Comparison of ENCODE assay signal across 10 cellular contexts in genomic region chr1:54016343-54017282, GRCh38. TPM values are rescaled to one million over a fixed set of nuclear protein-coding genes. Genes with fewer than 3 reads are reported as not detected.
DNase-seq lines count a peak whose midpoint lies in the region; ATAC-seq and TF ChIP-seq lines count a peak whose summit lies in the region.
"Had no signal": no experiment of that assay in that cellular context is flagged by ENCODE, and none has a peak within 500 bp of the region (broad histone marks: within the 10 kb centered on the region; RNA-seq: fewer than 3 reads in every experiment).

No MANE protein-coding gene starts in this region.

- H3K36me3 ChIP-seq in endodermal cell (ENCODE audit: control insufficient read depth, insufficient read depth, low read length) (no peaks in the 10 kb centered on the region), osteoblast (ENCODE audit: insufficient read depth, low read length) (no peaks in the 10 kb centered on the region)

- H3K79me2 ChIP-seq in osteoblast (ENCODE audit: insufficient read depth, low read length) = no peaks in the 10 kb centered on the region

- no peak overlapping the region for H3K4me3 Mint-ChIP-seq in endodermal cell
- H3K4me3 Mint-ChIP-seq: stimulated activated naive B cell treated with anti-CD40 and anti-IgM and Interleukin-4, amounts not matched to agents 10 μg/mL and 1 μg/mL and 100 μg/mL, for 72 hours had no signal

- H3K9me3 ChIP-seq in endodermal cell (ENCODE audit: control insufficient read depth, low read length) (no peaks in the 10 kb centered on the region), osteoblast (ENCODE audit: low read depth, low read length) (no peaks in the 10 kb centered on the region)

- TF ChIP-seq CTCF in endodermal cell (conservative IDR thresholded peaks at IDR 0.05) (no peak), osteoblast (IDR thresholded peaks at IDR 0.05; ENCODE audit: extremely low read depth, low read depth, low read length) (no peak)

- peak; percentile 11 for DNase-seq in GM04503 (ENCODE audit: low read depth)
- peak; percentile 71 for DNase-seq in NCI-H2196 (lab: John Stamatoyannopoulos, UW; ENCODE audit: unreplicated experiment)
- DNase-seq in endodermal cell = peak; percentile 77
- DNase-seq in osteoblast (ENCODE audit: insufficient read length, low spot score, missing footprints) = peak; percentile 82
- DNase-seq in stimulated activated naive CD4-positive, alpha-beta T cell (lab: John Stamatoyannopoulos, UW) = no peak
- DNase-seq in NCI-H1436 (lab: John Stamatoyannopoulos, UW) = no peak
- DNase-seq in stimulated activated CD4-positive, alpha-beta T cell treated with anti-CD3 and anti-CD28 coated beads, Interleukin-1b, Interleukin-23, amount 100 ng/mL, for 48 hours = no peak
- DNase-seq: stimulated activated naive B cell treated with anti-CD40 and anti-IgM and Interleukin-4, amounts not matched to agents 10 μg/mL and 1 μg/mL and 100 μg/mL, for 72 hours had no signal

- peak overlapping the region; percentile 39 for H3K27ac Mint-ChIP-seq in endodermal cell
- H3K27ac Mint-ChIP-seq: stimulated activated naive B cell treated with anti-CD40 and anti-IgM and Interleukin-4, amounts not matched to agents 10 μg/mL and 1 μg/mL and 100 μg/mL, for 72 hours had no signal

- peaks cover 5% of the 10 kb centered on the region for H3K27me3 ChIP-seq in endodermal cell (ENCODE audit: control insufficient read depth, insufficient read depth, low read length, poor library complexity, severe bottlenecking)
- peaks cover 33% of the 10 kb centered on the region for H3K27me3 ChIP-seq in osteoblast (ENCODE audit: insufficient read depth, low read length)

- no peak for ATAC-seq in HG02763 (IDR thresholded peaks at IDR 0.05; ENCODE audit: unreplicated experiment)
- ATAC-seq: GM12878; stimulated activated naive B cell treated with anti-CD40 and anti-IgM and Interleukin-4, amounts not matched to agents 10 μg/mL and 1 μg/mL and 100 μg/mL, for 72 hours had no signal

- H3K4me1 ChIP-seq in endodermal cell (ENCODE audit: control insufficient read depth, insufficient read depth, low read length) (no peaks in the 10 kb centered on the region), osteoblast (ENCODE audit: insufficient read depth, low read length) (no peaks in the 10 kb centered on the region)

- H3K36me3 Mint-ChIP-seq in endodermal cell (ENCODE audit: low read depth) = no peaks in the 10 kb centered on the region
- H3K36me3 Mint-ChIP-seq: stimulated activated naive B cell treated with anti-CD40 and anti-IgM and Interleukin-4, amounts not matched to agents 10 μg/mL and 1 μg/mL and 100 μg/mL, for 72 hours had no signal

- no peaks in the 10 kb centered on the region for H3K9me3 Mint-ChIP-seq in endodermal cell
- H3K9me3 Mint-ChIP-seq: stimulated activated naive B cell treated with anti-CD40 and anti-IgM and Interleukin-4, amounts not matched to agents 10 μg/mL and 1 μg/mL and 100 μg/mL, for 72 hours had no signal

- 64 to 69% methylated on average over 7 to 8 of the region's 8 CpGs for WGBS in endodermal cell (ENCODE audit: insufficient coverage in 1 of 2, insufficient read length in 1 of 2), 2 experiments

- H2AFZ ChIP-seq in osteoblast (ENCODE audit: low read length) = no peak overlapping the region

- H3K4me3 ChIP-seq in endodermal cell (ENCODE audit: low read length) (no peak overlapping the region), osteoblast (ENCODE audit: insufficient read depth, low read length) (no peak overlapping the region)
- H3K4me3 ChIP-seq: GM12878 had no signal

- peaks cover 2% of the 10 kb centered on the region for H3K27me3 Mint-ChIP-seq in endodermal cell (ENCODE audit: insufficient read depth)

- H3K4me2 ChIP-seq in osteoblast (ENCODE audit: insufficient read depth, low read length) = no peak overlapping the region

- H3K9ac ChIP-seq in endodermal cell (ENCODE audit: extremely low read depth, low read length, poor library complexity, severe bottlenecking) = no peak overlapping the region

- no peak overlapping the region for H3K27ac ChIP-seq in endodermal cell (ENCODE audit: low read depth, low read length)
- H3K27ac ChIP-seq in osteoblast (ENCODE audit: low read depth, low read length) = no peak overlapping the region

- H3K4me1 Mint-ChIP-seq in endodermal cell = peaks cover 18% of the 10 kb centered on the region
- H3K4me1 Mint-ChIP-seq: stimulated activated naive B cell treated with anti-CD40 and anti-IgM and Interleukin-4, amounts not matched to agents 10 μg/mL and 1 μg/mL and 100 μg/mL, for 72 hours had no signal

- H4K20me1 ChIP-seq in osteoblast (ENCODE audit: insufficient read depth, low read length) = no peaks in the 10 kb centered on the region

RNA-seq across cellular contexts. Expression of gene LDLRAD1, which starts 1.4 kb away (rescaled TPM):
- total RNA-seq in endodermal cell = not detected
- polyA plus RNA-seq in endodermal cell (2013, experiment 1 of 2) = not detected
- not detected for polyA plus RNA-seq in endodermal cell (2013, experiment 2 of 2)
- total RNA-seq in osteoblast = not detected in 2 replicates
- total RNA-seq: GM12878 had no signal
- polyA plus RNA-seq: GM12878 had no signal

RNA-seq across cellular contexts. Expression of gene TMEM59, which starts 36.4 kb away (rescaled TPM):
- total RNA-seq in endodermal cell (100 to 1,000 TPM in 1 of 2 donors, 10 to 100 TPM in 1; 99.6 to 112 TPM), osteoblast (356 and 365 TPM in 2 replicates)
- polyA plus RNA-seq in endodermal cell (2013, experiment 1 of 2) = 157 TPM
- 139 TPM for polyA plus RNA-seq in endodermal cell (2013, experiment 2 of 2)

RNA-seq across cellular contexts. Expression of gene TCEANC2, which starts 36.8 kb away (rescaled TPM):
- total RNA-seq in endodermal cell (1 to 10 TPM; 5.9 to 6.6 TPM), osteoblast (2.5 and 3.2 TPM in 2 replicates)
- polyA plus RNA-seq in endodermal cell (2013, experiment 1 of 2) = 5.4 TPM
- polyA plus RNA-seq in endodermal cell (2013, experiment 2 of 2) = 5.3 TPM

Comparison
In these comparisons a context has a peak if more than half of its experiments do, and no peak if none do; other contexts are left out.
1. DNase-seq: peak in GM04503 (single experiment), NCI-H2196 (single experiment), endodermal cell (single experiment) and osteoblast (single experiment); none in stimulated activated naive CD4-positive, alpha-beta T cell (0 of 6), NCI-H1436 (single experiment) and stimulated activated CD4-positive, alpha-beta T cell treated with anti-CD3 and anti-CD28 coated beads, Interleukin-1b, Interleukin-23, amount 100 ng/mL, for 48 hours (single experiment).